ENCODE assay signal across 9 cellular contexts in genomic region chr3:114899186-114899931, GRCh38.
DNase-seq lines count a peak whose midpoint lies in the region; ATAC-seq and TF ChIP-seq lines count a peak whose summit lies in the region.
"Had no signal": no experiment of that assay in that cellular context is flagged by ENCODE, and none has a peak within 500 bp of the region (broad histone marks: within the 10 kb centered on the region; RNA-seq: fewer than 3 reads in every experiment).

No MANE protein-coding gene starts in this region.

- WGBS in lower leg skin, 2 donors = 36 to 43% methylated on average over 4 of the region's 4 CpGs

- DNase-seq in Right ventricle myocardium inferior (ENCODE audit: missing footprints) (no peak), cardiac septum (ENCODE audit: low spot score) (no peak), RPMI8226 (peak; percentile 48), left colon (no peak), lower leg skin (ENCODE audit: low spot score in 2 of 2) (no peak), EL (no peak)
- DNase-seq: activated CD4-positive, CD25-positive, alpha-beta regulatory T cell treated with anti-CD3 and anti-CD28 coated beads, Interleukin-2, amount 50 U/mL, for 72 hours had no signal

- TF ChIP-seq POLR2A in lower leg skin (IDR thresholded peaks at IDR 0.05) = no peak

- no peak overlapping the region for H3K4me3 ChIP-seq in lower leg skin (ENCODE audit: low read depth, poor library complexity, severe bottlenecking)

- peak; percentile 59 for ATAC-seq in Right ventricle myocardium inferior
- ATAC-seq in left colon = peak; percentile 75
- ATAC-seq in GM19324 (IDR thresholded peaks at IDR 0.05; ENCODE audit: low FRiP score, unreplicated experiment) = no peak
- ATAC-seq in esophagus mucosa = no peak

- TF ChIP-seq CTCF in lower leg skin (IDR thresholded peaks at IDR 0.05) = no peak

- intact Hi-C loops in Right ventricle myocardium inferior (cut with DNase I) = no loop called here
- intact Hi-C loops in cardiac septum (cut with DNase I) = no loop called here
- intact Hi-C loops in left colon (cut with DNase I, micrococcal nuclease) = no loop called here
- intact Hi-C loops in lower leg skin (cut with DNase I; ENCODE audit: low total_unique reads) = no loop called here

Comparison
In these comparisons a context has a peak if more than half of its experiments do, and no peak if none do; other contexts are left out.
1. ATAC-seq: peak in Right ventricle myocardium inferior (single experiment) and left colon (single experiment); none in GM19324 (single experiment) and esophagus mucosa (single experiment).